24 cellular contexts compared by ENCODE assay signal in the genomic region with DNA sequence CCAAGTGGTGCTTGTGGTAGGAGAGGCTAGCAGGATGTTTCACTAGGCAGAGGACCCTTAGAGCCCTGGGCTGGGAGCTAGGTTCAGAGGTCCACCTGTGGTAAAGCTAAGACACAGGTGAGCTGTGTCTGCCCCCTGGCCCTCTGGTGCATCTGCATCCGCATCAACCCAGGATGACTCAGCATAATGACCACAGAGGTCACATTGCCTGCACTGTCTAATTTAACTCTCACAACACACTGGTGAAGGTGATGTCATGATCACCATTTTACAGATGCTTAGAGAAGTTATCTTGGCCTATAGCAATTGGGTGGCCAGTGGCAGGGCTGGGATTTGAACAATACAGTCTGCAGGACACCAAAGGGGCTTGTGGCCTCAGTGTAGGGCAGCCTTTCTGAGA. TPM values are rescaled to one million over a fixed set of nuclear protein-coding genes. Genes with fewer than 3 reads are reported as not detected.
DNase-seq lines count a peak whose midpoint lies in the region; ATAC-seq and TF ChIP-seq lines count a peak whose summit lies in the region.
"Had no signal": no experiment of that assay in that cellular context is flagged by ENCODE, and none has a peak within 500 bp of the region (broad histone marks: within the 10 kb centered on the region; RNA-seq: fewer than 3 reads in every experiment).

No MANE protein-coding gene starts in this region.

- no peak overlapping the region for H3K9ac ChIP-seq in PC-3 (ENCODE audit: low read length)

- no peaks in the 10 kb centered on the region for H3F3A ChIP-seq in PC-3 (ENCODE audit: low read length, unreplicated experiment)

- intact Hi-C loops in MCF 10A (cut with micrococcal nuclease) (no loop called here), breast epithelium (cut with DNase I; ENCODE audit: low total_unique reads) (no loop called here), PC-3 (cut with micrococcal nuclease) (no loop called here), gastrocnemius medialis (cut with DNase I; ENCODE audit: low total_unique reads) (loop anchor here (2.0 kb wide), 1 partner anchor 81 kb away; no protein-coding TSS in a partner anchor)

- in situ Hi-C loops in gastrocnemius medialis (cut with MboI; ENCODE audit: low sequenced_read_pairs in 4 of 4), result no loop called here

- H3K9me3 ChIP-seq in breast epithelium (no peaks in the 10 kb centered on the region), PC-3 (ENCODE audit: low read length) (no peaks in the 10 kb centered on the region), gastrocnemius medialis (no peaks in the 10 kb centered on the region)
- H3K9me3 ChIP-seq: lower lobe of right lung, MG63, tibial artery had no signal

- DNase-seq in MCF 10A (ENCODE audit: unreplicated experiment), result peak; percentile 5
- DNase-seq in breast epithelium (ENCODE audit: low spot score in 2 of 2), result no peak
- peak; percentile 7 for DNase-seq in PC-3
- no peak for DNase-seq in gastrocnemius medialis
- no peak for DNase-seq in HPDE6-E6E7 (ENCODE audit: extremely low spot score)
- DNase-seq in NCI-H146 (lab: John Stamatoyannopoulos, UW), result no peak
- DNase-seq in cortex of kidney (lab: John Stamatoyannopoulos, UW), result no peak
- DNase-seq: ACHN; brain microvascular endothelial cell; CD8-positive, alpha-beta T cell; GF-D8; lower lobe of right lung; MG63; NCI-H2029 treated with DMSO at 0.1 percent for 48 hours; NCI-H526 treated with DMSO at 0.1 percent for 48 hours; RPMI8226; stimulated activated CD4-positive, alpha-beta T cell treated with anti-CD3 and anti-CD28 coated beads, Interleukin-1b, Interleukin-23, amount 100 ng/mL, for 48 hours; tibial artery had no signal

- no peaks in the 10 kb centered on the region for H3K36me3 Mint-ChIP-seq in MCF 10A (ENCODE audit: insufficient read depth, unreplicated experiment)
- H3K36me3 Mint-ChIP-seq: activated naive CD4-positive, alpha-beta T cell treated with anti-CD3 and anti-CD28 coated beads, Interleukin-2, amount 50 U/mL, for 24 hours; CD8-positive, alpha-beta T cell had no signal

- H3K4me1 ChIP-seq in breast epithelium (no peaks in the 10 kb centered on the region), PC-3 (ENCODE audit: insufficient read depth, low read length) (no peaks in the 10 kb centered on the region), gastrocnemius medialis (peaks cover 16 to 29% of the 10 kb centered on the region in 2 donors)
- H3K4me1 ChIP-seq: lower lobe of right lung, tibial artery had no signal

- H3K36me3 ChIP-seq in breast epithelium (no peaks in the 10 kb centered on the region), PC-3 (ENCODE audit: low read depth, low read length) (no peaks in the 10 kb centered on the region), gastrocnemius medialis (peaks cover 0 to 34% of the 10 kb centered on the region in 2 donors)
- H3K36me3 ChIP-seq: brain microvascular endothelial cell, lower lobe of right lung, MG63, tibial artery had no signal

- TF ChIP-seq CTCF in MCF 10A (IDR thresholded peaks at IDR 0.05; ENCODE audit: unreplicated experiment), result no peak
- no peak for TF ChIP-seq CTCF in breast epithelium (IDR thresholded peaks at IDR 0.05)
- no peak for TF ChIP-seq CTCF in PC-3 (conservative IDR thresholded peaks at IDR 0.05; ENCODE audit: low read depth, low read length)
- no peak for TF ChIP-seq CTCF in gastrocnemius medialis (IDR thresholded peaks at IDR 0.05 in 4 of 5, conservative IDR thresholded peaks at IDR 0.05 in 1 of 5)

- H3K4me3 Mint-ChIP-seq in MCF 10A (ENCODE audit: unreplicated experiment), result no peak overlapping the region
- H3K4me3 Mint-ChIP-seq: activated naive CD4-positive, alpha-beta T cell treated with anti-CD3 and anti-CD28 coated beads, Interleukin-2, amount 50 U/mL, for 24 hours; CD8-positive, alpha-beta T cell; nephron had no signal

- H3K4me3 ChIP-seq in breast epithelium (no peak overlapping the region), PC-3 (ENCODE audit: low read length) (no peak overlapping the region), gastrocnemius medialis (no peak overlapping the region)
- H3K4me3 ChIP-seq: lower lobe of right lung, MG63, tibial artery had no signal

- peaks cover 41% of the 10 kb centered on the region for H3K27me3 Mint-ChIP-seq in MCF 10A (ENCODE audit: insufficient read depth, unreplicated experiment)
- H3K27me3 Mint-ChIP-seq: activated naive CD4-positive, alpha-beta T cell treated with anti-CD3 and anti-CD28 coated beads, Interleukin-2, amount 50 U/mL, for 24 hours had no signal

- POLR2A ChIA-PET in MCF 10A (lab: Yijun Ruan, JAX), result no interaction called here
- POLR2A ChIA-PET in PC-3 (lab: Charles Lee; ENCODE audit: unreplicated experiment), result no interaction called here

- no peak overlapping the region for H3K4me2 ChIP-seq in PC-3 (ENCODE audit: low read length)

- peak; percentile 51 for ATAC-seq in HG02870 (IDR thresholded peaks at IDR 0.05; ENCODE audit: unreplicated experiment)
- ATAC-seq in PC-3, result no peak
- ATAC-seq in gastrocnemius medialis, result peak in 1 of 2 donors; percentile 43
- ATAC-seq: CD8-positive, alpha-beta T cell; lower lobe of right lung had no signal

- H3K9me2 ChIP-seq in PC-3 (replicated peaks; ENCODE audit: low read length), result no peaks in the 10 kb centered on the region

- H3K27me3 ChIP-seq in breast epithelium, result no peaks in the 10 kb centered on the region
- H3K27me3 ChIP-seq in PC-3 (ENCODE audit: low read length), result peaks cover 9% of the 10 kb centered on the region
- no peaks in the 10 kb centered on the region for H3K27me3 ChIP-seq in gastrocnemius medialis
- H3K27me3 ChIP-seq: brain microvascular endothelial cell, MG63, tibial artery had no signal

- no peaks in the 10 kb centered on the region for H3K4me1 Mint-ChIP-seq in MCF 10A (ENCODE audit: insufficient read depth, unreplicated experiment)
- H3K4me1 Mint-ChIP-seq: activated naive CD4-positive, alpha-beta T cell treated with anti-CD3 and anti-CD28 coated beads, Interleukin-2, amount 50 U/mL, for 24 hours; nephron had no signal

- H2AFZ ChIP-seq in PC-3 (ENCODE audit: low read length), result no peak overlapping the region

- no peak for TF ChIP-seq POLR2A in breast epithelium (IDR thresholded peaks at IDR 0.05)
- no peak for TF ChIP-seq POLR2A in gastrocnemius medialis (IDR thresholded peaks at IDR 0.05)

- H3K27ac ChIP-seq in breast epithelium, result no peak overlapping the region
- no peak overlapping the region for H3K27ac ChIP-seq in PC-3 (ENCODE audit: low read length)
- peak overlapping the region; percentile 77 to 93 (median 81) for H3K27ac ChIP-seq in gastrocnemius medialis
- H3K27ac ChIP-seq: brain microvascular endothelial cell, lower lobe of right lung, tibial artery had no signal

- BruUV-seq in MCF 10A (replicated peaks; lab: Mats Ljungman, UMichigan), result no TSS peak
- no TSS peak for BruUV-seq in PC-3 (replicated peaks; lab: Mats Ljungman, UMichigan)

- no peaks in the 10 kb centered on the region for H3K9me3 Mint-ChIP-seq in MCF 10A (ENCODE audit: unreplicated experiment)
- H3K9me3 Mint-ChIP-seq: activated naive CD4-positive, alpha-beta T cell treated with anti-CD3 and anti-CD28 coated beads, Interleukin-2, amount 50 U/mL, for 24 hours; CD8-positive, alpha-beta T cell; nephron had no signal

- no peaks in the 10 kb centered on the region for H4K20me1 ChIP-seq in PC-3 (ENCODE audit: low read length)

- H3K79me2 ChIP-seq in PC-3 (ENCODE audit: low read length), result no peaks in the 10 kb centered on the region

- CTCF ChIA-PET in MCF 10A (lab: Yijun Ruan, JAX), result no interaction called here
- CTCF ChIA-PET in PC-3 (lab: Charles Lee), result no interaction called here

- H3K27ac Mint-ChIP-seq in MCF 10A (ENCODE audit: low read depth, unreplicated experiment), result no peak overlapping the region
- H3K27ac Mint-ChIP-seq: activated naive CD4-positive, alpha-beta T cell treated with anti-CD3 and anti-CD28 coated beads, Interleukin-2, amount 50 U/mL, for 24 hours; CD8-positive, alpha-beta T cell; nephron had no signal

RNA-seq across cellular contexts. Expression of a gene that starts 33.1 kb away (rescaled TPM):
- total RNA-seq in MCF 10A (2022) (not detected in 2 replicates), breast epithelium (under 1 TPM in 2 of 3 donors, not detected in 1; 0.29 to 0.66 TPM), PC-3 (2014; rRNA removed) (not detected in 2 replicates), gastrocnemius medialis (under 1 TPM in 2 of 4 donors, not detected in 2; 0.26 to 0.60 TPM)
- total RNA-seq: CD8-positive, alpha-beta T cell; fibroblast of lung; H4; T-helper 1 cell treated with Interleukin-12 subunit alpha and Interleukin-12 subunit beta and Interleukin-4 antibody, amounts not matched to agents 30 ng/mL and 1 ng/mL, for 36 hours had no signal

Comparison
In these comparisons a context has a peak if more than half of its experiments do, and no peak if none do; other contexts are left out.
1. DNase-seq: peak in MCF 10A (single experiment) and PC-3 (single experiment); none in breast epithelium (0 of 2), gastrocnemius medialis (0 of 2), HPDE6-E6E7 (single experiment), NCI-H146 (single experiment) and cortex of kidney (single experiment).
2. H3K27ac ChIP-seq: peak in gastrocnemius medialis (4 of 4); none in breast epithelium (0 of 2) and PC-3 (single experiment).